Comparison of ENCODE assay signal across 9 cellular contexts in the genomic region with DNA sequence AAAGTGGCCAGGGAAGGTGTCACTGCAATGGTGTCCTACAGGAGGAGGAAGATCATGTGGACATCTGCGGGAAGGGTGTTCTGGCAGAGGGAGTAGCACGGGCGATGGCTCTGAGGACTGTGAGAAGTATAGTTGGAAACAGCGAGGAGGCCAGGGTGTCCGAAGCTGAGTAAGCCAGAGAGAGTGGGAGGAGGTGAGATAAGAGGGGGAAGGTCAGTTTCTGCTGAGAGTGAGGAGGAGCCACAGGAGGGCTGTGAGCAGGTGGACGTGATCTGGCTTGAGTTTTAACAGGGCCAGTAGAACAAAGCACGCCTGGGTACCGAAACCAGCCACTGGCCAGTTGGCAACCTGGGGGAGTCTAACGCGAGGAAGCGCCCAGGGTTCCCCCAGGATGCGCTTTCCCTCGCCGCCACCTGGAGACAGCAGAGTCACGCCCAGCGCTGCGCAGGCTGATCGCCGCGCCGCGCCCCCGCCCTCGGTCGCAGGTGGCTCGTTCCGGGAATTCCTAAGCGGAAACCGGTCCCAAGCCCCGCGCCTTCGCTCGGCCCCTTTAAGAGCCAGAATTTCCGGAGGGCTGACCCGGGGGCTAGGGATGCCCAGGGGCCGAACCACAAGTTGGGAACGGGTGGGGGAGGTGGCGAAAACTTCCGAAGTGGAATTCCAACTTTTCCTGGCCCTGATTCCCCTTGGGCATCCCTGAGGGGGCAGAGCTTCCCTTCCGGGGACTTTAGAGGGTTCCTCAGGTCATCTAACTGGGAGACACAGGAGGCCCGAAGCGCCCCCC. TPM values are rescaled to one million over a fixed set of nuclear protein-coding genes. Genes with fewer than 3 reads are reported as not detected.
DNase-seq lines count a peak whose midpoint lies in the region; ATAC-seq, FAIRE-seq and TF ChIP-seq lines count a peak whose summit lies in the region.
"Had no signal": no experiment of that assay in that cellular context is flagged by ENCODE, and none has a peak within 500 bp of the region (broad histone marks: within the 10 kb centered on the region; RNA-seq: fewer than 3 reads in every experiment).

No MANE protein-coding gene starts in this region.

- peaks cover 0 to 5% of the 10 kb centered on the region in 2 experiments; a peak in 3 of 4 replicates for H3K36me3 ChIP-seq in GM12878 (ENCODE audit: control insufficient read depth in 2 of 2, insufficient read depth in 2 of 2, low read length in 1 of 2)

- ATAC-seq in A549 = peak; percentile 72 to 83
- ATAC-seq in GM19023 (IDR thresholded peaks at IDR 0.05; ENCODE audit: unreplicated experiment) = peak; percentile 33
- peak; percentile 43 for ATAC-seq in HG03442 (IDR thresholded peaks at IDR 0.05; ENCODE audit: unreplicated experiment)
- ATAC-seq in GM12878 = peak; percentile 71

- H3K4me1 ChIP-seq in A549 (peaks cover 8% of the 10 kb centered on the region; the same call in 1 of the 3 replicates), GM12878 (ENCODE audit: control insufficient read depth, insufficient read depth, low read length) (peaks cover 4% of the 10 kb centered on the region; the same call in 1 of the 2 replicates)

- CTCF ChIA-PET in A549 (lab: Yijun Ruan, JAX) = interaction anchor here (0.6 kb wide), 1 partner anchor 39 kb away, joined by 4 read pairs; no protein-coding TSS in a partner anchor
- CTCF ChIA-PET in GM12878 (lab: Yijun Ruan, JAX) = no interaction called here

- no peak for TF ChIP-seq EP300 in A549 (IDR thresholded peaks at IDR 0.05)
- no peak for TF ChIP-seq EP300 in GM12878 (IDR thresholded peaks at IDR 0.05; ENCODE audit: borderline replicate concordance in 1 of 2, control insufficient read depth in 1 of 2, low read depth in 2 of 2, low read length in 2 of 2)

- FAIRE-seq in A549 (lab: Jason Lieb, UNC) = no peak
- no peak for FAIRE-seq in RCC 7860 (lab: Jason Lieb, UNC)
- peak; percentile 47 for FAIRE-seq in GM12878 (lab: Jason Lieb, UNC)

- peak overlapping the region; percentile 90 for H3K4me2 ChIP-seq in A549
- H3K4me2 ChIP-seq in GM12878 (ENCODE audit: control insufficient read depth, insufficient read depth) = peak overlapping the region; percentile 98

- peak overlapping the region; percentile 97 for H2AFZ ChIP-seq in GM12878 (ENCODE audit: control insufficient read depth, low read depth, low read length)

- in situ Hi-C loops in GM12878 (cut with MboI) = no loop called here

- TF ChIP-seq POLR2A in A549 (IDR thresholded peaks at IDR 0.05; ENCODE audit: low read length) (no peak), GM12878 (IDR thresholded peaks at IDR 0.05; ENCODE audit: low read depth, low read length) (no peak)

- TF ChIP-seq RAD21 in A549 (conservative IDR thresholded peaks at IDR 0.05 in 1 of 2, IDR thresholded peaks at IDR 0.05 in 1 of 2) (peak; percentile 44 to 59; a peak in 4 of 5 replicates), GM12878 (IDR thresholded peaks at IDR 0.05; ENCODE audit: insufficient read depth, low read depth, low read length) (peak; percentile 61)

- DNase-seq in A549 (ENCODE audit: low read depth in 1 of 2, low spot score in 1 of 2) (peak; percentile 64 to 78), RCC 7860 (ENCODE audit: low spot score) (peak; percentile 37), GM12878 (ENCODE audit: low read depth, low spot score) (peak; percentile 46), kidney tubule cell (ENCODE audit: low spot score) (peak; percentile 97), T1000 (lab: John Stamatoyannopoulos, UW) (no peak)
- peak in 2 of 3 donors; percentile 30 to 48 for DNase-seq in stimulated activated CD4-positive, alpha-beta T cell treated with anti-CD3 and anti-CD28 coated beads, TNF-alpha, amount 100 ng/mL, for 48 hours (ENCODE audit: low read depth in 3 of 3)
- DNase-seq: DND-41 had no signal

- H4K20me1 ChIP-seq in GM12878 (ENCODE audit: control insufficient read depth, insufficient read depth) = no peaks in the 10 kb centered on the region

- intact Hi-C loops in GM12878 (cut with micrococcal nuclease; ENCODE audit: unreplicated experiment) = loop anchor here (1.0 to 5.0 kb wide), 2 partner anchors 42 to 105 kb away; a partner anchor contains a TSS

- TF ChIP-seq CTCF in A549 (IDR thresholded peaks at IDR 0.05) (peak; percentile 29), GM12878 (IDR thresholded peaks at IDR 0.05 in 2 of 3, conservative IDR thresholded peaks at IDR 0.05 in 1 of 3; ENCODE audit: control insufficient read depth in 2 of 3, extremely low read depth in 1 of 3, insufficient read depth in 1 of 3, low read depth in 3 of 3, low read length in 3 of 3) (peak; percentile 69 to 86 (median 77); a peak in 4 of 6 replicates)

- TSS peak; percentile 93 for BruUV-seq in GM12878 (replicated peaks; lab: Mats Ljungman, UMichigan)

- RAD21 ChIA-PET in GM12878 (lab: Charles Lee; ENCODE audit: unreplicated experiment) = no interaction called here

- peaks cover 34% of the 10 kb centered on the region for H3K9me3 ChIP-seq in A549
- no peaks in the 10 kb centered on the region; the same call in 1 of the 3 replicates for H3K9me3 ChIP-seq in GM12878 (replicated peaks; ENCODE audit: control insufficient read depth, insufficient read depth, low read length)

- WGBS in A549 (ENCODE audit: missing lambda C conversion rate) = 14% methylated on average over 41 of the region's 42 CpGs
- WGBS in GM12878 (ENCODE audit: insufficient coverage, insufficient replicate concordance, low lambda C conversion rate, missing lambda C conversion rate) = 4% methylated on average over 42 of the region's 42 CpGs

- H3K4me3 ChIP-seq in A549 (peak overlapping the region; percentile 48), GM12878 (peak overlapping the region; percentile 90)

- H3K27ac ChIP-seq in A549 = peak overlapping the region in 1 of 2 experiments; percentile 38; a peak in 4 of 6 replicates
- H3K27ac ChIP-seq in GM12878 (ENCODE audit: control insufficient read depth, insufficient read depth) = peak overlapping the region; percentile 95

- H3K79me2 ChIP-seq in GM12878 (ENCODE audit: control insufficient read depth, insufficient read depth, low read length) = peaks cover 19% of the 10 kb centered on the region

- POLR2A ChIA-PET in A549 (lab: Yijun Ruan, JAX) = no interaction called here
- POLR2A ChIA-PET in GM12878 (lab: Charles Lee) = interaction anchor here (0.5 to 0.6 kb wide), 3 partner anchors 27 to 105 kb away, joined by 4 read pairs; no protein-coding TSS in a partner anchor

- no peaks in the 10 kb centered on the region for H3K27me3 ChIP-seq in GM12878 (replicated peaks in 1 of 2; ENCODE audit: control insufficient read depth in 2 of 2, insufficient read depth in 2 of 2, low read length in 1 of 2)

- SMC1A ChIA-PET in GM12878 (lab: Charles Lee; ENCODE audit: uncharacterized antibody, unreplicated experiment) = no interaction called here

- H3K9ac ChIP-seq in GM12878 (ENCODE audit: control insufficient read depth, insufficient read depth, low read length) = peak overlapping the region; percentile 88

RNA-seq across cellular contexts. Expression of a gene that starts 1.1 kb away (rescaled TPM):
- polyA plus RNA-seq in A549 (2011; rRNA removed) (2.1 and 2.5 TPM in 2 replicates), A549 (2017; fragmentation: RNase III; extraction: RNeasy Plus Mini Kit Qiagen cat#74134 plus additional on column Dnase treatment) (3.6 to 4.7 TPM (median 4.4 TPM) in 3 replicates), GM12878 (2011; rRNA removed) (6.1 and 24.3 TPM in 2 replicates), GM12878 (2014; fragmentation: Illumina TruSeq; extraction: Trizol) (3.3 and 12.4 TPM in 2 replicates), GM12878 (2014; fragmentation: Nextera tagmentation; extraction: Ambion mirVana) (under 1 TPM; 0.26 to 0.84 TPM), GM12878 (2014; rRNA removed) (28.3 and 37.6 TPM in 2 replicates), GM12878 (2016; fragmentation: Nextera tagmentation; extraction: Ambion mirVana) (10 to 100 TPM; 35.7 to 53.9 TPM)
- polyA plus RNA-seq in A549 (2012; cell fraction: cytosol; rRNA removed) = 2.9 and 3.8 TPM in 2 replicates
- 2.6 and 5.1 TPM in 2 replicates for polyA plus RNA-seq in A549 (2012; cell fraction: nucleus; rRNA removed)
- 7.4 and 9.1 TPM in 2 replicates for polyA minus RNA-seq in A549 (2011; rRNA and poly(A)+ RNA removed)
- 33.1 and 34.6 TPM in 2 replicates for total RNA-seq in GM12878 (2013; cell fraction: nucleolus; rRNA removed)
- total RNA-seq in GM12878 (2014; rRNA removed) (36.9 and 48.1 TPM in 2 replicates), GM12878 (2014; rRNA removed; fragmentation: Illumina TruSeq; extraction: Trizol) (7.5 and 14.4 TPM in 2 replicates), GM12878 (2021) (44.1 and 48.8 TPM in 2 replicates)
- polyA plus RNA-seq in GM12878 (2011; ENCODE audit: low read depth) = 7.4 TPM
- 22.8 and 24.7 TPM in 2 replicates for polyA plus RNA-seq in GM12878 (2011; cell fraction: cytosol; rRNA removed)
- 64.4 and 68.8 TPM in 2 replicates for polyA plus RNA-seq in GM12878 (2011; cell fraction: nucleus; rRNA removed)
- polyA plus RNA-seq in GM12878 (2012) = 20.0 and 27.4 TPM in 2 replicates
- 21.7 and 34.3 TPM in 2 replicates for polyA minus RNA-seq in GM12878 (2011; rRNA and poly(A)+ RNA removed)
- 35.6 and 45.4 TPM in 2 replicates for polyA minus RNA-seq in GM12878 (2011; cell fraction: cytosol; rRNA and poly(A)+ RNA removed)
- 41.6 and 85.2 TPM in 2 replicates for polyA minus RNA-seq in GM12878 (2011; cell fraction: nucleus; rRNA and poly(A)+ RNA removed)

RNA-seq across cellular contexts. Expression of a gene that starts 19.2 kb away (rescaled TPM):
- polyA plus RNA-seq in A549 (2011; rRNA removed) (not detected in 2 replicates), A549 (2017; fragmentation: RNase III; extraction: RNeasy Plus Mini Kit Qiagen cat#74134 plus additional on column Dnase treatment) (not detected in 3 replicates), GM12878 (2011; rRNA removed) (0.05 TPM in 1 of 2 replicates, not detected in the other), GM12878 (2014; fragmentation: Illumina TruSeq; extraction: Trizol) (not detected in 2 replicates), GM12878 (2014; fragmentation: Nextera tagmentation; extraction: Ambion mirVana) (not detected), GM12878 (2014; rRNA removed) (not detected in 2 replicates), GM12878 (2016; fragmentation: Nextera tagmentation; extraction: Ambion mirVana) (not detected)
- polyA plus RNA-seq in A549 (2012; cell fraction: cytosol; rRNA removed) = not detected in 2 replicates
- polyA plus RNA-seq in A549 (2012; cell fraction: nucleus; rRNA removed) = not detected in 2 replicates
- not detected in 2 replicates for polyA minus RNA-seq in A549 (2011; rRNA and poly(A)+ RNA removed)
- total RNA-seq in GM12878 (2013; cell fraction: nucleolus; rRNA removed) = not detected in 2 replicates
- total RNA-seq in GM12878 (2014; rRNA removed) (not detected in 2 replicates), GM12878 (2014; rRNA removed; fragmentation: Illumina TruSeq; extraction: Trizol) (not detected in 2 replicates), GM12878 (2021) (not detected in 2 replicates)
- not detected for polyA plus RNA-seq in GM12878 (2011; ENCODE audit: low read depth)
- polyA plus RNA-seq in GM12878 (2011; cell fraction: cytosol; rRNA removed) = not detected in 2 replicates
- not detected in 2 replicates for polyA plus RNA-seq in GM12878 (2011; cell fraction: nucleus; rRNA removed)
- polyA plus RNA-seq in GM12878 (2012) = not detected in 2 replicates
- polyA minus RNA-seq in GM12878 (2011; rRNA and poly(A)+ RNA removed) = not detected in 2 replicates
- not detected in 2 replicates for polyA minus RNA-seq in GM12878 (2011; cell fraction: cytosol; rRNA and poly(A)+ RNA removed)
- not detected in 2 replicates for polyA minus RNA-seq in GM12878 (2011; cell fraction: nucleus; rRNA and poly(A)+ RNA removed)

RNA-seq across cellular contexts. Expression of a gene that starts 21.0 kb away (rescaled TPM):
- 91.8 and 118 TPM in 2 replicates for polyA plus RNA-seq in A549 (2011; rRNA removed)
- polyA plus RNA-seq in A549 (2012; cell fraction: cytosol; rRNA removed) = 228 and 240 TPM in 2 replicates
- polyA plus RNA-seq in A549 (2012; cell fraction: nucleus; rRNA removed) = 225 and 296 TPM in 2 replicates
- 124 to 141 TPM (median 141 TPM) in 3 replicates for polyA plus RNA-seq in A549 (2017; fragmentation: RNase III; extraction: RNeasy Plus Mini Kit Qiagen cat#74134 plus additional on column Dnase treatment)
- polyA minus RNA-seq in A549 (2011; rRNA and poly(A)+ RNA removed) = 85.3 and 97.1 TPM in 2 replicates
- 101 and 123 TPM in 2 replicates for total RNA-seq in GM12878 (2013; cell fraction: nucleolus; rRNA removed)
- 80.2 and 94.2 TPM in 2 replicates for total RNA-seq in GM12878 (2014; rRNA removed)
- 49.2 and 62.2 TPM in 2 replicates for total RNA-seq in GM12878 (2014; rRNA removed; fragmentation: Illumina TruSeq; extraction: Trizol)
- total RNA-seq in GM12878 (2021) = 131 and 143 TPM in 2 replicates
- 38.1 TPM for polyA plus RNA-seq in GM12878 (2011; ENCODE audit: low read depth)
- 108 and 157 TPM in 2 replicates for polyA plus RNA-seq in GM12878 (2011; rRNA removed)
- 108 and 167 TPM in 2 replicates for polyA plus RNA-seq in GM12878 (2011; cell fraction: cytosol; rRNA removed)
- 228 and 254 TPM in 2 replicates for polyA plus RNA-seq in GM12878 (2011; cell fraction: nucleus; rRNA removed)
- 133 and 151 TPM in 2 replicates for polyA plus RNA-seq in GM12878 (2012)
- 47.1 and 68.9 TPM in 2 replicates for polyA plus RNA-seq in GM12878 (2014; fragmentation: Illumina TruSeq; extraction: Trizol)
- polyA plus RNA-seq in GM12878 (2014; fragmentation: Nextera tagmentation; extraction: Ambion mirVana) = 1 to 10 TPM in 1 of 2 experiments, under 1 TPM in 1; 0.56 to 2.1 TPM
- 131 and 157 TPM in 2 replicates for polyA plus RNA-seq in GM12878 (2014; rRNA removed)
- polyA plus RNA-seq in GM12878 (2016; fragmentation: Nextera tagmentation; extraction: Ambion mirVana) = 10 to 100 TPM; 13.4 to 13.6 TPM
- polyA minus RNA-seq in GM12878 (2011; rRNA and poly(A)+ RNA removed) = 84.5 and 85.5 TPM in 2 replicates
- 46.8 and 58.7 TPM in 2 replicates for polyA minus RNA-seq in GM12878 (2011; cell fraction: cytosol; rRNA and poly(A)+ RNA removed)
- 33.0 and 57.6 TPM in 2 replicates for polyA minus RNA-seq in GM12878 (2011; cell fraction: nucleus; rRNA and poly(A)+ RNA removed)

RNA-seq across cellular contexts. Expression of a gene that starts 34.6 kb away (rescaled TPM):
- not detected in 2 replicates for polyA plus RNA-seq in A549 (2011; rRNA removed)
- not detected in 2 replicates for polyA plus RNA-seq in A549 (2012; cell fraction: cytosol; rRNA removed)
- polyA plus RNA-seq in A549 (2012; cell fraction: nucleus; rRNA removed) = 0.22 TPM in 2 replicates
- 0.03 TPM in 1 of 3 replicates, not detected in the others for polyA plus RNA-seq in A549 (2017; fragmentation: RNase III; extraction: RNeasy Plus Mini Kit Qiagen cat#74134 plus additional on column Dnase treatment)
- polyA minus RNA-seq in A549 (2011; rRNA and poly(A)+ RNA removed) = not detected in 2 replicates
- total RNA-seq in GM12878 (2013; cell fraction: nucleolus; rRNA removed) = 0.17 TPM in 1 of 2 replicates, not detected in the other
- total RNA-seq in GM12878 (2014; rRNA removed) = 0.45 TPM in 1 of 2 replicates, not detected in the other
- 0.36 TPM in 1 of 2 replicates, not detected in the other for total RNA-seq in GM12878 (2014; rRNA removed; fragmentation: Illumina TruSeq; extraction: Trizol)
- total RNA-seq in GM12878 (2021) = not detected in 2 replicates
- polyA plus RNA-seq in GM12878 (2011; ENCODE audit: low read depth) = 0.31 TPM
- polyA plus RNA-seq in GM12878 (2011; rRNA removed) = 0.03 TPM in 1 of 2 replicates, not detected in the other
- polyA plus RNA-seq in GM12878 (2011; cell fraction: cytosol; rRNA removed) = 0.15 TPM in 1 of 2 replicates, not detected in the other
- polyA plus RNA-seq in GM12878 (2011; cell fraction: nucleus; rRNA removed) = 0.42 and 0.45 TPM in 2 replicates
- polyA plus RNA-seq in GM12878 (2012) = 0.17 and 0.26 TPM in 2 replicates
- 0.10 TPM in 1 of 2 replicates, not detected in the other for polyA plus RNA-seq in GM12878 (2014; fragmentation: Illumina TruSeq; extraction: Trizol)
- polyA plus RNA-seq in GM12878 (2014; fragmentation: Nextera tagmentation; extraction: Ambion mirVana) = under 1 TPM; 0.58 to 0.71 TPM
- 0.53 TPM in 1 of 2 replicates, not detected in the other for polyA plus RNA-seq in GM12878 (2014; rRNA removed)
- polyA plus RNA-seq in GM12878 (2016; fragmentation: Nextera tagmentation; extraction: Ambion mirVana) = under 1 TPM; 0.23 to 0.63 TPM
- polyA minus RNA-seq in GM12878 (2011; rRNA and poly(A)+ RNA removed) = 0.07 and 0.15 TPM in 2 replicates
- not detected in 2 replicates for polyA minus RNA-seq in GM12878 (2011; cell fraction: cytosol; rRNA and poly(A)+ RNA removed)
- polyA minus RNA-seq in GM12878 (2011; cell fraction: nucleus; rRNA and poly(A)+ RNA removed) = 0.24 and 0.77 TPM in 2 replicates

RNA-seq across cellular contexts. Expression of a gene that starts 44.2 kb away (rescaled TPM):
- polyA plus RNA-seq in A549 (2011; rRNA removed) = not detected in 2 replicates
- not detected in 2 replicates for polyA plus RNA-seq in A549 (2012; cell fraction: cytosol; rRNA removed)
- polyA plus RNA-seq in A549 (2012; cell fraction: nucleus; rRNA removed) = not detected in 2 replicates
- polyA plus RNA-seq in A549 (2017; fragmentation: RNase III; extraction: RNeasy Plus Mini Kit Qiagen cat#74134 plus additional on column Dnase treatment) = not detected in 3 replicates
- polyA minus RNA-seq in A549 (2011; rRNA and poly(A)+ RNA removed) = not detected in 2 replicates
- total RNA-seq in GM12878 (2013; cell fraction: nucleolus; rRNA removed) = 1.0 and 2.8 TPM in 2 replicates
- 0.11 and 0.17 TPM in 2 replicates for total RNA-seq in GM12878 (2014; rRNA removed)
- 0.05 and 0.09 TPM in 2 replicates for total RNA-seq in GM12878 (2014; rRNA removed; fragmentation: Illumina TruSeq; extraction: Trizol)
- 0.27 and 0.56 TPM in 2 replicates for total RNA-seq in GM12878 (2021)
- polyA plus RNA-seq in GM12878 (2011; ENCODE audit: low read depth) = not detected
- 0.03 and 0.23 TPM in 2 replicates for polyA plus RNA-seq in GM12878 (2011; rRNA removed)
- 0.10 and 0.13 TPM in 2 replicates for polyA plus RNA-seq in GM12878 (2011; cell fraction: cytosol; rRNA removed)
- polyA plus RNA-seq in GM12878 (2011; cell fraction: nucleus; rRNA removed) = 0.26 and 0.28 TPM in 2 replicates
- 0.11 TPM in 1 of 2 replicates, not detected in the other for polyA plus RNA-seq in GM12878 (2012)
- 0.06 TPM in 2 replicates for polyA plus RNA-seq in GM12878 (2014; fragmentation: Illumina TruSeq; extraction: Trizol)
- not detected for polyA plus RNA-seq in GM12878 (2014; fragmentation: Nextera tagmentation; extraction: Ambion mirVana)
- 0.63 and 0.82 TPM in 2 replicates for polyA plus RNA-seq in GM12878 (2014; rRNA removed)
- polyA plus RNA-seq in GM12878 (2016; fragmentation: Nextera tagmentation; extraction: Ambion mirVana) = under 1 TPM; 0.16 to 0.23 TPM
- polyA minus RNA-seq in GM12878 (2011; rRNA and poly(A)+ RNA removed) = 0.10 and 0.22 TPM in 2 replicates
- 0.53 TPM in 1 of 2 replicates, not detected in the other for polyA minus RNA-seq in GM12878 (2011; cell fraction: cytosol; rRNA and poly(A)+ RNA removed)
- not detected in 2 replicates for polyA minus RNA-seq in GM12878 (2011; cell fraction: nucleus; rRNA and poly(A)+ RNA removed)
